25 cellular contexts compared by ENCODE assay signal in genomic region chr17:46181940-46182339, GRCh38. TPM values are rescaled to one million over a fixed set of nuclear protein-coding genes. Genes with fewer than 3 reads are reported as not detected.
A peak's percentile ranks its signal among the peaks of the same experiment; 100 is the strongest.
DNase-seq lines count a peak whose midpoint lies in the region; ATAC-seq, FAIRE-seq and TF ChIP-seq lines count a peak whose summit lies in the region.
"Had no signal": no experiment of that assay in that cellular context is flagged by ENCODE, and none has a peak within 500 bp of the region (broad histone marks: within the 10 kb centered on the region; RNA-seq: fewer than 3 reads in every experiment).

No MANE protein-coding gene starts in this region.

- H2BK5ac ChIP-seq in H1 (ENCODE audit: low read depth, low read length) (no peak overlapping the region), trophoblast cell (ENCODE audit: low read depth, low read length, poor library complexity) (no peak overlapping the region)

- intact Hi-C loops in activated CD4-positive, alpha-beta T cell treated with anti-CD3 and anti-CD28 coated beads for 36 hours (cut with DNase I, micrococcal nuclease), result no loop called here

- H3K4me2 ChIP-seq in Loucy (ENCODE audit: low read depth, low read length, poor library complexity, severe bottlenecking) (peak overlapping the region; percentile 90), H1 (ENCODE audit: insufficient read depth in 1 of 2, low read depth in 2 of 2, low read length in 2 of 2) (no peak overlapping the region), trophoblast cell (ENCODE audit: low read length) (no peak overlapping the region)

- H2BK12ac ChIP-seq in H1 (ENCODE audit: low read depth, low read length) (no peak overlapping the region), trophoblast cell (ENCODE audit: low read length) (no peak overlapping the region)

- POLR2A ChIA-PET in activated CD4-positive, alpha-beta T cell treated with anti-CD3 and anti-CD28 coated beads for 36 hours (lab: Charles Lee), result no interaction called here
- POLR2A ChIA-PET in H1 (lab: Charles Lee; ENCODE audit: partially characterized antibody), result interaction anchor here (1.1 to 13.6 kb wide), 4 partner anchors 11 to 40 kb away, joined by 3 to 208 read pairs (median 18); partner anchors contain the start of gene KANSL1

- H4K12ac ChIP-seq in trophoblast cell (ENCODE audit: low read depth, low read length), result no peak overlapping the region

- no peaks in the 10 kb centered on the region for H3F3A ChIP-seq in Loucy (ENCODE audit: low read depth)

- H3K4me1 ChIP-seq in Loucy (ENCODE audit: insufficient read depth, low read length, poor library complexity, severe bottlenecking) (peaks cover 38% of the 10 kb centered on the region), H1 (replicated peaks in 1 of 4; ENCODE audit: control insufficient read depth in 3 of 4, insufficient read depth in 4 of 4, low read length in 3 of 4) (peaks cover 15 to 48% (median 33%) of the 10 kb centered on the region in 4 experiments), trophoblast cell (ENCODE audit: control insufficient read depth in 1 of 2, insufficient read depth in 2 of 2, low read length in 2 of 2) (peaks cover 11 to 22% of the 10 kb centered on the region in 2 experiments)

- peaks cover 19% of the 10 kb centered on the region for H3K36me3 Mint-ChIP-seq in activated CD4-positive, alpha-beta T cell treated with anti-CD3 and anti-CD28 coated beads for 36 hours (ENCODE audit: low read depth)

- H4K5ac ChIP-seq in H1 (ENCODE audit: insufficient read length, low read depth, low read length), result no peak overlapping the region

- peak; percentile 60 for FAIRE-seq in H1 (lab: Jason Lieb, UNC)

- no peak overlapping the region for H3K27ac ChIP-seq in H1 (ENCODE audit: low read depth, low read length)
- H3K27ac ChIP-seq in trophoblast cell (ENCODE audit: low read depth, low read length), result no peak overlapping the region
- H3K27ac ChIP-seq: 22Rv1, esophagus squamous epithelium, gastrocnemius medialis, tibial nerve had no signal

- H2BK20ac ChIP-seq in H1 (ENCODE audit: low read length), result no peak overlapping the region

- no peak overlapping the region for H3K14ac ChIP-seq in H1 (ENCODE audit: insufficient read length)
- H3K14ac ChIP-seq in trophoblast cell (ENCODE audit: low read length), result no peak overlapping the region

- H3K23ac ChIP-seq in H1 (ENCODE audit: insufficient read length) (no peak overlapping the region), trophoblast cell (ENCODE audit: low read length) (no peak overlapping the region)

- peaks cover 90% of the 10 kb centered on the region for H3K4me1 Mint-ChIP-seq in activated CD4-positive, alpha-beta T cell treated with anti-CD3 and anti-CD28 coated beads for 36 hours

- H3K9me3 ChIP-seq in Loucy (ENCODE audit: insufficient read depth, low read depth, low read length) (no peaks in the 10 kb centered on the region), H1 (ENCODE audit: insufficient read depth in 2 of 2, low read depth in 1 of 2, low read length in 1 of 2) (no peaks in the 10 kb centered on the region), trophoblast cell (ENCODE audit: insufficient read depth, low read depth, low read length) (no peaks in the 10 kb centered on the region)
- H3K9me3 ChIP-seq: esophagus squamous epithelium, gastrocnemius medialis, tibial nerve had no signal

- in situ Hi-C loops in KBM-7 (cut with MboI; ENCODE audit: low pct_unique_long_range_greater_than_20kb, low sequenced_read_pairs), result no loop called here

- H4K8ac ChIP-seq in H1 (ENCODE audit: extremely low read depth, insufficient read depth, low read length) (no peak overlapping the region), trophoblast cell (ENCODE audit: low read depth, low read length) (no peak overlapping the region)

- H3K56ac ChIP-seq in H1 (replicated peaks; ENCODE audit: insufficient read length, low read depth, low read length), result no peak overlapping the region

- H3K27ac Mint-ChIP-seq in activated CD4-positive, alpha-beta T cell treated with anti-CD3 and anti-CD28 coated beads for 36 hours, result peak overlapping the region; percentile 0
- H3K27ac Mint-ChIP-seq: activated naive CD8-positive, alpha-beta T cell treated with anti-CD3 and anti-CD28 coated beads, Interleukin-2, amount 10 ng/mL, durations not matched to agents 7 days and 5 days; activated T-helper 1 cell treated with anti-CD3 and anti-CD28 coated beads, Interleukin-12 subunit alpha, Interleukin-12 subunit beta, Interleukin-2, Interleukin-4 antibody, amounts not matched to agents 30 ng/mL and 10 ng/mL and 1 ng/mL, durations not matched to agents 14 hours and 24 hours and 36 hours had no signal

- CTCF ChIA-PET in activated CD4-positive, alpha-beta T cell treated with anti-CD3 and anti-CD28 coated beads for 36 hours (lab: Charles Lee), result interaction anchor here (1.9 to 2.1 kb wide), 2 partner anchors 10 to 11 kb away, joined by 8 to 11 read pairs; partner anchors contain the start of gene KANSL1
- CTCF ChIA-PET in H1 (lab: Charles Lee; ENCODE audit: partially characterized antibody), result interaction anchor here (0.6 to 6.6 kb wide), 6 partner anchors 8 to 519 kb away, joined by 3 to 80 read pairs (median 6); no protein-coding TSS in a partner anchor

- TF ChIP-seq POLR2A in H1 (IDR thresholded peaks at IDR 0.05; ENCODE audit: control extremely low read depth in 1 of 2, low read depth in 2 of 2, low read length in 2 of 2), result no peak

- no peak for TF ChIP-seq EP300 in H1 (IDR thresholded peaks at IDR 0.05; ENCODE audit: borderline replicate concordance in 1 of 2, low read depth in 2 of 2, low read length in 2 of 2)

- no peak overlapping the region for H3K4me3 Mint-ChIP-seq in activated CD4-positive, alpha-beta T cell treated with anti-CD3 and anti-CD28 coated beads for 36 hours
- H3K4me3 Mint-ChIP-seq: activated naive CD8-positive, alpha-beta T cell treated with anti-CD3 and anti-CD28 coated beads, Interleukin-2, amount 10 ng/mL, durations not matched to agents 7 days and 5 days; activated T-helper 1 cell treated with anti-CD3 and anti-CD28 coated beads, Interleukin-12 subunit alpha, Interleukin-12 subunit beta, Interleukin-2, Interleukin-4 antibody, amounts not matched to agents 30 ng/mL and 10 ng/mL and 1 ng/mL, durations not matched to agents 14 hours and 24 hours and 36 hours had no signal

- H3K9me2 ChIP-seq in Loucy (replicated peaks; ENCODE audit: low read depth, low read length), result no peaks in the 10 kb centered on the region

- 82% methylated on average over 5 of the region's 5 CpGs; no CpG with 5 or more reads in 1 of the 2 experiments for WGBS in H1 (ENCODE audit: extremely low coverage in 1 of 2, insufficient coverage in 1 of 2, insufficient read length in 1 of 2, insufficient replicate concordance in 2 of 2, low coverage in 1 of 2, low lambda C conversion rate in 2 of 2, missing lambda C conversion rate in 1 of 2), 2 experiments
- no CpG with 5 or more reads among the region's 5 CpGs for WGBS in trophoblast cell (ENCODE audit: extremely low coverage, insufficient coverage, insufficient read length)

- no peaks in the 10 kb centered on the region for H3K27me3 Mint-ChIP-seq in activated CD4-positive, alpha-beta T cell treated with anti-CD3 and anti-CD28 coated beads for 36 hours
- H3K27me3 Mint-ChIP-seq: activated naive CD8-positive, alpha-beta T cell treated with anti-CD3 and anti-CD28 coated beads, Interleukin-2, amount 10 ng/mL, durations not matched to agents 7 days and 5 days had no signal

- TF ChIP-seq CTCF in Loucy (conservative IDR thresholded peaks at IDR 0.05; ENCODE audit: low read length) (no peak), H1 (IDR thresholded peaks at IDR 0.05; ENCODE audit: control extremely low read depth in 1 of 3, insufficient read depth in 1 of 3, low read depth in 1 of 3, low read length in 3 of 3) (no peak)

- no peak overlapping the region for H2BK15ac ChIP-seq in H1 (ENCODE audit: low read length)

- H4K91ac ChIP-seq in H1 (replicated peaks; ENCODE audit: insufficient read length, low read length) (no peak overlapping the region), trophoblast cell (ENCODE audit: low read depth, low read length) (no peak overlapping the region)

- no peaks in the 10 kb centered on the region for H3K23me2 ChIP-seq in H1 (ENCODE audit: low read depth, low read length)

- TF ChIP-seq RAD21 in H1 (IDR thresholded peaks at IDR 0.05 in 1 of 2, conservative IDR thresholded peaks at IDR 0.05 in 1 of 2; ENCODE audit: low read depth in 2 of 2, low read length in 2 of 2), result no peak

- no peak for ATAC-seq in activated CD4-positive, alpha-beta T cell treated with anti-CD3 and anti-CD28 coated beads for 36 hours
- ATAC-seq: gastrocnemius medialis, left ventricle myocardium superior had no signal

- H3K79me1 ChIP-seq in H1 (ENCODE audit: low read depth, low read length), result no peaks in the 10 kb centered on the region; the same call in 1 of the 2 replicates
- no peaks in the 10 kb centered on the region for H3K79me1 ChIP-seq in trophoblast cell (ENCODE audit: low read length)

- no peak for DNase-seq in activated CD4-positive, alpha-beta T cell treated with anti-CD3 and anti-CD28 coated beads for 36 hours
- no peak for DNase-seq in activated CD4-positive, alpha-beta T cell treated with anti-CD3 and anti-CD28 coated beads for 48 hours
- DNase-seq in H1 (ENCODE audit: low read depth in 1 of 2, low spot score in 2 of 2) (no peak), trophoblast cell (no peak), HPDE6-E6E7 (ENCODE audit: extremely low spot score) (no peak), KBM-7 (no peak), amniotic stem cell (lab: John Stamatoyannopoulos, UW) (no peak)
- DNase-seq: activated CD4-positive, CD25-positive, alpha-beta regulatory T cell treated with anti-CD3 and anti-CD28 coated beads, Interleukin-2, amount 50 U/mL, for 72 hours; activated naive CD8-positive, alpha-beta T cell treated with anti-CD3 and anti-CD28 coated beads, Interleukin-2, amount 10 ng/mL, durations not matched to agents 7 days and 5 days; COR-L47; effector CD8-positive, alpha-beta T cell; esophagus squamous epithelium; gastrocnemius medialis; hippocampal formation; left ventricle myocardium superior; NCI-H187 treated with DMSO at 0.1 percent for 48 hours; NCI-H774; OCI-M1; Right ventricle myocardium superior; stimulated activated naive CD4-positive, alpha-beta T cell; SW 1271 had no signal

- H2AK5ac ChIP-seq in H1 (ENCODE audit: low read depth, low read length), result no peak overlapping the region
- no peak overlapping the region for H2AK5ac ChIP-seq in trophoblast cell (ENCODE audit: low read length)

- H3K18ac ChIP-seq in H1 (ENCODE audit: extremely low read depth, low read length), result no peak overlapping the region
- H3K18ac ChIP-seq in trophoblast cell (ENCODE audit: low read length), result no peak overlapping the region

- H3K27me3 ChIP-seq in Loucy (ENCODE audit: insufficient read depth, low read length, poor library complexity, severe bottlenecking), result no peaks in the 10 kb centered on the region
- H3K27me3 ChIP-seq in H1 (replicated peaks in 1 of 4; ENCODE audit: control insufficient read depth in 3 of 4, extremely low read depth in 1 of 4, insufficient read depth in 3 of 4, low read length in 3 of 4), result no peaks in the 10 kb centered on the region
- H3K27me3 ChIP-seq in trophoblast cell (ENCODE audit: insufficient read depth, low read length), result no peaks in the 10 kb centered on the region
- H3K27me3 ChIP-seq: esophagus squamous epithelium, gastrocnemius medialis, tibial nerve had no signal

- H3K79me2 ChIP-seq in Loucy (ENCODE audit: insufficient read depth, low read length) (peaks cover 100% of the 10 kb centered on the region), H1 (ENCODE audit: control insufficient read depth in 1 of 2, insufficient read depth in 2 of 2, low read length in 2 of 2) (peaks cover 95 to 100% of the 10 kb centered on the region in 2 experiments), trophoblast cell (ENCODE audit: control insufficient read depth, insufficient read depth, low read length, poor library complexity) (peaks cover 51% of the 10 kb centered on the region)

- no peak overlapping the region for H3K4ac ChIP-seq in H1 (replicated peaks; ENCODE audit: insufficient read length, low read depth, low read length)
- peak overlapping the region; percentile 83 for H3K4ac ChIP-seq in trophoblast cell (ENCODE audit: low read depth, low read length)

- H3K9me3 Mint-ChIP-seq in activated CD4-positive, alpha-beta T cell treated with anti-CD3 and anti-CD28 coated beads for 36 hours (ENCODE audit: low read depth), result no peaks in the 10 kb centered on the region
- H3K9me3 Mint-ChIP-seq: activated naive CD8-positive, alpha-beta T cell treated with anti-CD3 and anti-CD28 coated beads, Interleukin-2, amount 10 ng/mL, durations not matched to agents 7 days and 5 days; activated T-helper 1 cell treated with anti-CD3 and anti-CD28 coated beads, Interleukin-12 subunit alpha, Interleukin-12 subunit beta, Interleukin-2, Interleukin-4 antibody, amounts not matched to agents 30 ng/mL and 10 ng/mL and 1 ng/mL, durations not matched to agents 14 hours and 24 hours and 36 hours had no signal

- H4K20me1 ChIP-seq in Loucy (ENCODE audit: insufficient read depth, low read length, poor library complexity, severe bottlenecking) (peaks cover 95% of the 10 kb centered on the region), H1 (replicated peaks in 1 of 2; ENCODE audit: control insufficient read depth in 1 of 2, insufficient read depth in 2 of 2, low read length in 2 of 2) (peaks cover 49 to 76% of the 10 kb centered on the region in 2 experiments)

- no peak overlapping the region for H2AFZ ChIP-seq in Loucy (ENCODE audit: low read length)
- H2AFZ ChIP-seq in H1 (ENCODE audit: low read length), result no peak overlapping the region
- H2AFZ ChIP-seq in trophoblast cell (ENCODE audit: insufficient read depth, low read length, poor library complexity), result no peak overlapping the region

- H2BK120ac ChIP-seq in H1 (replicated peaks; ENCODE audit: low read depth, low read length) (no peak overlapping the region), trophoblast cell (ENCODE audit: insufficient read depth, low read length, poor library complexity) (no peak overlapping the region)

- H3K9ac ChIP-seq in Loucy (ENCODE audit: low read depth, low read length, poor library complexity, severe bottlenecking) (no peak overlapping the region), H1 (replicated peaks in 1 of 4; ENCODE audit: extremely low read depth in 1 of 4, low read depth in 3 of 4, low read length in 3 of 4) (no peak overlapping the region), trophoblast cell (ENCODE audit: low read length) (no peak overlapping the region)

- H3K36me3 ChIP-seq in Loucy (ENCODE audit: insufficient read depth, low read length) (peaks cover 8% of the 10 kb centered on the region; the same call in 1 of the 2 replicates), H1 (ENCODE audit: control insufficient read depth in 2 of 4, insufficient read depth in 4 of 4, low read length in 3 of 4) (no peaks in the 10 kb centered on the region), trophoblast cell (ENCODE audit: control insufficient read depth in 1 of 2, insufficient read depth in 2 of 2, low read length in 2 of 2) (no peaks in the 10 kb centered on the region)
- H3K36me3 ChIP-seq: esophagus squamous epithelium, gastrocnemius medialis, tibial nerve had no signal

- H3K4me3 ChIP-seq in Loucy (ENCODE audit: low read length, poor library complexity, severe bottlenecking) (no peak overlapping the region), H1 (ENCODE audit: extremely low read depth in 1 of 4, insufficient read depth in 2 of 4, low read depth in 3 of 4, low read length in 4 of 4) (no peak overlapping the region), trophoblast cell (ENCODE audit: low read depth, low read length) (no peak overlapping the region)
- H3K4me3 ChIP-seq: esophagus squamous epithelium, gastrocnemius medialis, tibial nerve had no signal

RNA-seq across cellular contexts. Expression of gene KANSL1, which starts 11.3 kb away (rescaled TPM):
- 10 to 100 TPM; 46.8 to 64.5 TPM for total RNA-seq in activated CD4-positive, alpha-beta T cell treated with anti-CD3 and anti-CD28 coated beads for 36 hours
- 116 and 128 TPM in 2 replicates for total RNA-seq in H1 (2021; fragmentation: NEBNext Ultra II Directional; extraction: Animal tissue kit (Norgen Biotek cat#: 25700))
- polyA plus RNA-seq in H1 (2011; rRNA removed), result 34.0 and 43.3 TPM in 2 replicates
- 43.4 TPM for polyA plus RNA-seq in H1 (2011; cell fraction: cytosol; rRNA removed)
- polyA plus RNA-seq in H1 (2011; cell fraction: nucleus; rRNA removed), result 91.2 TPM
- 42.8 to 47.9 TPM (median 45.5 TPM) in 4 replicates for polyA plus RNA-seq in H1 (2012, experiment 1 of 2)
- polyA plus RNA-seq in H1 (2012, experiment 2 of 2), result 14.3 TPM
- polyA plus RNA-seq in H1 (2013, experiment 1 of 2), result 47.3 TPM
- 41.5 TPM for polyA plus RNA-seq in H1 (2013, experiment 2 of 2)
- polyA minus RNA-seq in H1 (2011; rRNA and poly(A)+ RNA removed), result 214 and 279 TPM in 2 replicates
- polyA minus RNA-seq in H1 (2011; cell fraction: cytosol; rRNA and poly(A)+ RNA removed), result 115 TPM
- 364 TPM for polyA minus RNA-seq in H1 (2011; cell fraction: nucleus; rRNA and poly(A)+ RNA removed)
- polyA plus RNA-seq in trophoblast cell (2013), result 34.1 and 34.6 TPM in 2 replicates
